In the genomic region with DNA sequence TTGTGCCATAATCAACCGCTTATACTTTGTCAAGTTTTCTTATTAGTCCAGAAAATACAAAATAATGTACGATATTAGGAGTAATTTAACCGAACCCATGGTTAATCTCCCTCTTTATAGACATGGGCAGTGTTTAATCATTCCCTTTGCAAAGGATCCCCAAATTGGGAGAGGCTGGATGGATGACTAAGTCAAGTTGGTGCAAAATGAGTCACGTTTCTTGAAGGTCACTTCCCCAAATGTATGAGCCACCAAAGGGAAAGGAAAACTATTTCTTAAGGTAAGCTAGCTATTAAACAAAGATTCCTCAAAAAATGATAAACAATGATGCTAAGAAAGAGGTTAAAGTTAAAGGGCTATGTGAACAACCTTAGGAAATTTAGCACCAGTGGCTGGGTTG, we compare ENCODE assay signal across 12 cellular contexts. TPM values are rescaled to one million over a fixed set of nuclear protein-coding genes. Genes with fewer than 3 reads are reported as not detected.
A peak's percentile ranks its signal among the peaks of the same experiment; 100 is the strongest.
DNase-seq lines count a peak whose midpoint lies in the region; ATAC-seq and TF ChIP-seq lines count a peak whose summit lies in the region.
"Had no signal": no experiment of that assay in that cellular context is flagged by ENCODE, and none has a peak within 500 bp of the region (broad histone marks: within the 10 kb centered on the region; RNA-seq: fewer than 3 reads in every experiment).

No MANE protein-coding gene starts in this region.

- CTCF ChIA-PET in Calu3 (lab: Charles Lee) = no interaction called here
- CTCF ChIA-PET in mammary epithelial cell (lab: Charles Lee; ENCODE audit: low non-redundant PET) = no interaction called here

- peak overlapping the region; percentile 0 for H3K4me2 ChIP-seq in mammary epithelial cell (ENCODE audit: insufficient read depth, low read depth, low read length)

- dilution Hi-C loops in mammary epithelial cell (cut with HindIII; ENCODE audit: low sequenced_read_pairs) = no loop called here

- H3K4me1 Mint-ChIP-seq in Calu3 (ENCODE audit: low read depth, unreplicated experiment) = peaks cover 61% of the 10 kb centered on the region

- H3K9me3 ChIP-seq in mammary epithelial cell (replicated peaks; ENCODE audit: insufficient read depth, low read length) (no peaks in the 10 kb centered on the region), lung (ENCODE audit: control insufficient read depth in 2 of 2, insufficient read depth in 1 of 2, low read length in 1 of 2) (no peaks in the 10 kb centered on the region)
- H3K9me3 ChIP-seq: esophagus squamous epithelium, Peyer's patch had no signal

- no peak overlapping the region for H3K4me3 ChIP-seq in mammary epithelial cell (replicated peaks in 1 of 3; ENCODE audit: insufficient read depth in 1 of 3, low read depth in 2 of 3, low read length in 3 of 3)
- no peak overlapping the region for H3K4me3 ChIP-seq in lung
- H3K4me3 ChIP-seq: esophagus squamous epithelium, Peyer's patch had no signal

- peak; percentile 23 for DNase-seq in Calu3
- DNase-seq in M059J (ENCODE audit: low read depth) = peak; percentile 82
- DNase-seq in mammary epithelial cell = peak; percentile 68
- no peak for DNase-seq in lung (ENCODE audit: low spot score)
- DNase-seq in NCI-H1048 (lab: John Stamatoyannopoulos, UW) = no peak
- no peak for DNase-seq in stimulated activated CD4-positive, alpha-beta T cell treated with anti-CD3 and anti-CD28 coated beads, Interleukin-2, amount 100 ng/mL, for 24 hours
- DNase-seq in GOT3 (lab: John Stamatoyannopoulos, UW) = no peak
- DNase-seq: activated naive CD4-positive, alpha-beta T cell treated with Interleukin-2 at 50 U/mL for 16 hours; esophagus squamous epithelium; immature natural killer cell; Peyer's patch had no signal

- H3K27me3 ChIP-seq in mammary epithelial cell (ENCODE audit: insufficient read depth, low read length) = no peaks in the 10 kb centered on the region
- H3K27me3 ChIP-seq in lung (ENCODE audit: control insufficient read depth, insufficient read depth) = no peaks in the 10 kb centered on the region
- H3K27me3 ChIP-seq: esophagus squamous epithelium, Peyer's patch had no signal

- TF ChIP-seq CTCF in Calu3 (IDR thresholded peaks at IDR 0.05; ENCODE audit: unreplicated experiment) (no peak), mammary epithelial cell (conservative IDR thresholded peaks at IDR 0.05 in 1 of 2, IDR thresholded peaks at IDR 0.05 in 1 of 2; ENCODE audit: extremely low read depth in 1 of 2, insufficient read depth in 1 of 2, low read depth in 1 of 2, low read length in 2 of 2) (no peak), lung (IDR thresholded peaks at IDR 0.05; ENCODE audit: control extremely low read depth, extremely low read depth) (no peak)

- intact Hi-C loops in Calu3 (cut with micrococcal nuclease; ENCODE audit: unreplicated experiment) = loop anchor here (5.0 kb wide), 2 partner anchors 84 to 114 kb away; no protein-coding TSS in a partner anchor
- intact Hi-C loops in mammary epithelial cell (cut with micrococcal nuclease) = no loop called here

- WGBS in mammary epithelial cell (ENCODE audit: low coverage, missing lambda C conversion rate) = 72% methylated on average over 4 of the region's 4 CpGs
- 83% methylated on average over 4 of the region's 4 CpGs for WGBS in lung, 2 donors

- no peaks in the 10 kb centered on the region for H4K20me1 ChIP-seq in mammary epithelial cell (ENCODE audit: insufficient read depth, low read length)

- H2AFZ ChIP-seq in mammary epithelial cell (ENCODE audit: low read depth, low read length) = no peak overlapping the region

- no peaks in the 10 kb centered on the region for H3K79me2 ChIP-seq in mammary epithelial cell (ENCODE audit: insufficient read depth, low read length)

- H3K4me1 ChIP-seq in mammary epithelial cell (ENCODE audit: insufficient read depth, low read length) (peaks cover 7% of the 10 kb centered on the region), lung (ENCODE audit: control insufficient read depth in 2 of 2, insufficient read depth in 2 of 2, low read length in 2 of 2) (peaks cover 7 to 8% of the 10 kb centered on the region in 2 donors)

- peak; percentile 37 for ATAC-seq in lung (ENCODE audit: insufficient read depth, low FRiP score)
- ATAC-seq in HG03175 (IDR thresholded peaks at IDR 0.05; ENCODE audit: unreplicated experiment) = no peak

- in situ Hi-C loops in mammary epithelial cell (cut with MboI; ENCODE audit: low sequenced_read_pairs in 2 of 2) = no loop called here

- H3K27ac Mint-ChIP-seq in Calu3 (ENCODE audit: unreplicated experiment) = peak overlapping the region; percentile 74
- H3K27ac Mint-ChIP-seq: immature natural killer cell had no signal

- no peak overlapping the region for H3K9ac ChIP-seq in mammary epithelial cell (ENCODE audit: insufficient read depth, low read length)

- H3K27ac ChIP-seq in mammary epithelial cell (ENCODE audit: insufficient read depth, low read depth, low read length) (no peak overlapping the region), lung (ENCODE audit: low read depth in 1 of 2, low read length in 1 of 2) (no peak overlapping the region)
- H3K27ac ChIP-seq: Peyer's patch had no signal

- H3K36me3 ChIP-seq in mammary epithelial cell (ENCODE audit: insufficient read depth, low read length) (no peaks in the 10 kb centered on the region), lung (ENCODE audit: control insufficient read depth in 2 of 2, insufficient read depth in 2 of 2, low read length in 2 of 2) (no peaks in the 10 kb centered on the region)
- H3K36me3 ChIP-seq: esophagus squamous epithelium, Peyer's patch had no signal

- peaks cover 9% of the 10 kb centered on the region for H3K36me3 Mint-ChIP-seq in Calu3 (ENCODE audit: insufficient read depth, unreplicated experiment)
- H3K36me3 Mint-ChIP-seq: immature natural killer cell had no signal

- BruUV-seq in Calu3 (replicated peaks; lab: Mats Ljungman, UMichigan) (no TSS peak), mammary epithelial cell (replicated peaks; lab: Mats Ljungman, UMichigan) (no TSS peak)

- no peaks in the 10 kb centered on the region for H3K9me3 Mint-ChIP-seq in Calu3 (ENCODE audit: low read depth, unreplicated experiment)
- H3K9me3 Mint-ChIP-seq: immature natural killer cell had no signal

- H3K27me3 Mint-ChIP-seq in Calu3 (ENCODE audit: unreplicated experiment) = no peaks in the 10 kb centered on the region

- no peak overlapping the region for H3K4me3 Mint-ChIP-seq in Calu3 (ENCODE audit: low read depth, unreplicated experiment)
- H3K4me3 Mint-ChIP-seq: immature natural killer cell had no signal

RNA-seq across cellular contexts. Expression of gene MAML3, which starts 17.5 kb away (rescaled TPM):
- total RNA-seq in Calu3 (2022) = 3.8 and 4.0 TPM in 2 replicates
- total RNA-seq in M059J (2014; rRNA removed; shearing (Covaris generic)) = 1.6 and 2.3 TPM in 2 replicates
- 1 to 10 TPM in 1 of 2 donors, under 1 TPM in 1; 0.45 to 2.8 TPM for total RNA-seq in mammary epithelial cell
- polyA plus RNA-seq in mammary epithelial cell = 0.57 TPM
- 1.4 TPM for polyA minus RNA-seq in mammary epithelial cell
- total RNA-seq in lung = 10 to 100 TPM; 12.8 to 16.4 TPM
- 1 to 10 TPM; 3.0 to 4.1 TPM for polyA plus RNA-seq in lung

Comparison
In these comparisons a context has a peak if more than half of its experiments do, and no peak if none do; other contexts are left out.
1. DNase-seq: peak in Calu3 (single experiment), M059J (single experiment) and mammary epithelial cell (single experiment); none in lung (single experiment), NCI-H1048 (single experiment), stimulated activated CD4-positive, alpha-beta T cell treated with anti-CD3 and anti-CD28 coated beads, Interleukin-2, amount 100 ng/mL, for 24 hours (0 of 2) and GOT3 (single experiment).